26 cellular contexts compared by ENCODE assay signal in genomic region chr1:84462118-84462517, GRCh38. TPM values are rescaled to one million over a fixed set of nuclear protein-coding genes. Genes with fewer than 3 reads are reported as not detected.
"Had no signal": no experiment of that assay in that cellular context is flagged by ENCODE, and none has a peak within 500 bp of the region (broad histone marks: within the 10 kb centered on the region; RNA-seq: fewer than 3 reads in every experiment).

No MANE protein-coding gene starts in this region.

- H3K4me3 ChIP-seq: breast epithelium, PC-9 had no signal

- DNase-seq: activated CD4-positive, alpha-beta T cell treated with anti-CD3 and anti-CD28 coated beads for 48 hours; activated CD4-positive, alpha-beta T cell treated with anti-CD3 and anti-CD28 coated beads, Interleukin-2, amount 50 U/mL, for 48 hours; activated CD4-positive, CD25-positive, alpha-beta regulatory T cell treated with anti-CD3 and anti-CD28 coated beads, Interleukin-2, amount 50 U/mL, for 72 hours; activated CD8-positive, alpha-beta memory T cell treated with anti-CD3 and anti-CD28 coated beads, Interleukin-2, amount 10 ng/mL, durations not matched to agents 7 days and 5 days; activated effector memory CD4-positive, alpha-beta T cell treated with Interleukin-2 at 50 U/mL for 16 hours; activated naive CD4-positive, alpha-beta T cell; activated T-cell treated with anti-CD3 and anti-CD28 coated beads, Interleukin-2, amount 50 U/mL, for 24 hours; aorta; caudate nucleus; KG1; NCI-H1092; NCI-H1417; NCI-H1930; NCI-H2171; NCI-H226; NCI-H526; NCI-H774; PC-9; SHP77 treated with DMSO at 0.1 percent for 48 hours; T-helper 17 cell; T-helper 9 cell had no signal

- H3K4me1 Mint-ChIP-seq: activated CD8-positive, alpha-beta memory T cell treated with anti-CD3 and anti-CD28 coated beads, Interleukin-2, amount 10 ng/mL, durations not matched to agents 7 days and 5 days; activated naive CD4-positive, alpha-beta T cell treated with anti-CD3 and anti-CD28 coated beads, Interleukin-2, amount 50 U/mL, for 24 hours; T-helper 17 cell; WTC11 had no signal

- ATAC-seq: activated CD8-positive, alpha-beta memory T cell treated with anti-CD3 and anti-CD28 coated beads, Interleukin-2, amount 10 ng/mL, durations not matched to agents 7 days and 5 days; T-helper 17 cell; WTC11 had no signal

- H3K4me3 Mint-ChIP-seq: activated CD8-positive, alpha-beta memory T cell treated with anti-CD3 and anti-CD28 coated beads, Interleukin-2, amount 10 ng/mL, durations not matched to agents 7 days and 5 days; activated naive CD4-positive, alpha-beta T cell treated with anti-CD3 and anti-CD28 coated beads, Interleukin-2, amount 50 U/mL, for 24 hours; activated T-cell treated with anti-CD3 and anti-CD28 coated beads, Interleukin-2, amount 50 U/mL, for 24 hours; activated T-helper 1 cell treated with anti-CD3 and anti-CD28 coated beads, Interleukin-12 subunit alpha, Interleukin-12 subunit beta, Interleukin-2, Interleukin-4 antibody, amounts not matched to agents 30 ng/mL and 10 ng/mL and 1 ng/mL, durations not matched to agents 14 hours and 24 hours and 36 hours; T-helper 17 cell; WTC11 had no signal

- H3K36me3 Mint-ChIP-seq: activated CD8-positive, alpha-beta memory T cell treated with anti-CD3 and anti-CD28 coated beads, Interleukin-2, amount 10 ng/mL, durations not matched to agents 7 days and 5 days; WTC11 had no signal

- H3K9me3 Mint-ChIP-seq: activated naive CD4-positive, alpha-beta T cell treated with anti-CD3 and anti-CD28 coated beads, Interleukin-2, amount 50 U/mL, for 24 hours; activated T-cell treated with anti-CD3 and anti-CD28 coated beads, Interleukin-2, amount 50 U/mL, for 24 hours; activated T-helper 1 cell treated with anti-CD3 and anti-CD28 coated beads, Interleukin-12 subunit alpha, Interleukin-12 subunit beta, Interleukin-2, Interleukin-4 antibody, amounts not matched to agents 30 ng/mL and 10 ng/mL and 1 ng/mL, durations not matched to agents 14 hours and 24 hours and 36 hours; WTC11 had no signal

- H3K27ac Mint-ChIP-seq: activated CD8-positive, alpha-beta memory T cell treated with anti-CD3 and anti-CD28 coated beads, Interleukin-2, amount 10 ng/mL, durations not matched to agents 7 days and 5 days; activated naive CD4-positive, alpha-beta T cell treated with anti-CD3 and anti-CD28 coated beads, Interleukin-2, amount 50 U/mL, for 24 hours; activated T-cell treated with anti-CD3 and anti-CD28 coated beads, Interleukin-2, amount 50 U/mL, for 24 hours; activated T-helper 1 cell treated with anti-CD3 and anti-CD28 coated beads, Interleukin-12 subunit alpha, Interleukin-12 subunit beta, Interleukin-2, Interleukin-4 antibody, amounts not matched to agents 30 ng/mL and 10 ng/mL and 1 ng/mL, durations not matched to agents 14 hours and 24 hours and 36 hours; T-helper 17 cell; WTC11 had no signal

RNA-seq across cellular contexts. Expression of gene SPATA1, which starts 44.1 kb away (rescaled TPM):
- total RNA-seq: SK-MEL-5 had no signal
